14 cellular contexts compared by ENCODE assay signal in genomic region chr1:219172821-219173220, GRCh38. TPM values are rescaled to one million over a fixed set of nuclear protein-coding genes. Genes with fewer than 3 reads are reported as not detected.
DNase-seq lines count a peak whose midpoint lies in the region; ATAC-seq and TF ChIP-seq lines count a peak whose summit lies in the region.
"Had no signal": no experiment of that assay in that cellular context is flagged by ENCODE, and none has a peak within 500 bp of the region (broad histone marks: within the 10 kb centered on the region; RNA-seq: fewer than 3 reads in every experiment).

No MANE protein-coding gene starts in this region.

- H3K4me3 Mint-ChIP-seq in activated naive CD4-positive, alpha-beta T cell treated with anti-CD3 and anti-CD28 coated beads, Interleukin-2, amount 10 ng/mL, durations not matched to agents 7 days and 5 days = peak overlapping the region; percentile 13
- H3K4me3 Mint-ChIP-seq in T-cell (peak overlapping the region; percentile 90 to 97 (median 94)), type B pancreatic cell (peak overlapping the region; percentile 96)

- no peaks in the 10 kb centered on the region for H3K4me1 ChIP-seq in mesenchymal stem cell (ENCODE audit: control insufficient read depth, insufficient read depth, low read depth, low read length)

- no peak overlapping the region for H3K4me2 ChIP-seq in mesenchymal stem cell (ENCODE audit: low read length, poor library complexity, severe bottlenecking)

- no peak overlapping the region for H2BK15ac ChIP-seq in mesenchymal stem cell (ENCODE audit: low read depth, poor library complexity, severe bottlenecking)

- H3K23ac ChIP-seq in mesenchymal stem cell (ENCODE audit: low read length in 2 of 2) = no peak overlapping the region

- peak overlapping the region; percentile 96 for H3K27ac Mint-ChIP-seq in activated naive CD4-positive, alpha-beta T cell treated with anti-CD3 and anti-CD28 coated beads, Interleukin-2, amount 10 ng/mL, durations not matched to agents 7 days and 5 days
- H3K27ac Mint-ChIP-seq in T-cell (peak overlapping the region; percentile 92 to 94), type B pancreatic cell (no peak overlapping the region)

- peak overlapping the region; percentile 94 for H3K9ac ChIP-seq in mesenchymal stem cell (ENCODE audit: low read length)

- no peaks in the 10 kb centered on the region for H3K9me3 ChIP-seq in mesenchymal stem cell (ENCODE audit: control insufficient read depth, low read length)
- H3K9me3 ChIP-seq: heart left ventricle, thyroid gland had no signal

- no peak for TF ChIP-seq CTCF in type B pancreatic cell (conservative IDR thresholded peaks at IDR 0.05)

- peaks cover 5% of the 10 kb centered on the region for H3K79me1 ChIP-seq in mesenchymal stem cell (replicated peaks; ENCODE audit: low read length, poor library complexity, severe bottlenecking)

- no peak overlapping the region for H3K4ac ChIP-seq in mesenchymal stem cell (ENCODE audit: low read depth in 1 of 2, low read length in 2 of 2)

- WGBS in mesenchymal stem cell = 94% methylated on average over 2 of the region's 2 CpGs

- no peak overlapping the region for H2BK5ac ChIP-seq in mesenchymal stem cell (ENCODE audit: low read depth, low read length, poor library complexity, severe bottlenecking)

- no peak for DNase-seq in activated naive CD4-positive, alpha-beta T cell treated with anti-CD3 and anti-CD28 coated beads, Interleukin-2, amount 10 ng/mL, durations not matched to agents 7 days and 5 days
- no peak for DNase-seq in activated naive CD4-positive, alpha-beta T cell treated with anti-CD3 and anti-CD28 coated beads, Interleukin-2, amount 50 U/mL, for 16 hours
- DNase-seq in T-cell (no peak), mesenchymal stem cell (no peak), type B pancreatic cell (ENCODE audit: extremely low spot score, unreplicated experiment) (no peak), NCI-H2107 treated with DMSO at 0.1 percent for 48 hours (lab: John Stamatoyannopoulos, UW; ENCODE audit: unreplicated experiment) (no peak), NCI-H2227 treated with DMSO at 0.1 percent for 48 hours (lab: John Stamatoyannopoulos, UW) (no peak)
- DNase-seq: activated CD4-positive, alpha-beta T cell treated with anti-CD3 and anti-CD28 coated beads, Interleukin-2, amount 10 ng/mL, durations not matched to agents 24 days and 14 days; amniotic stem cell; effector memory CD4-positive, alpha-beta T cell; heart left ventricle; retina; thyroid gland had no signal

- H4K91ac ChIP-seq in mesenchymal stem cell (ENCODE audit: low read length) = no peak overlapping the region

- no peak overlapping the region for H2BK12ac ChIP-seq in mesenchymal stem cell (ENCODE audit: low read length in 2 of 2)

- no peaks in the 10 kb centered on the region for H3K27me3 ChIP-seq in mesenchymal stem cell (ENCODE audit: control insufficient read depth in 1 of 2, insufficient read depth in 1 of 2, low read length in 2 of 2)
- H3K27me3 ChIP-seq: heart left ventricle, thyroid gland had no signal

- peak overlapping the region in 1 of 2 experiments; percentile 81 for H3K4me3 ChIP-seq in mesenchymal stem cell (ENCODE audit: insufficient read depth in 1 of 2, low read depth in 1 of 2, low read length in 2 of 2)

- POLR2A ChIA-PET in T-cell (lab: Charles Lee) = no interaction called here

- H3K14ac ChIP-seq in mesenchymal stem cell (ENCODE audit: low read length in 2 of 2) = no peak overlapping the region

- H3K18ac ChIP-seq in mesenchymal stem cell (ENCODE audit: low read depth in 1 of 2, low read length in 2 of 2) = no peak overlapping the region

- H3K36me3 ChIP-seq in mesenchymal stem cell (ENCODE audit: control insufficient read depth in 1 of 2, insufficient read depth in 2 of 2, low read depth in 1 of 2, low read length in 2 of 2) = peaks cover 0 to 17% of the 10 kb centered on the region in 2 experiments
- H3K36me3 ChIP-seq: heart left ventricle, thyroid gland had no signal

- H3K4me1 Mint-ChIP-seq in activated naive CD4-positive, alpha-beta T cell treated with anti-CD3 and anti-CD28 coated beads, Interleukin-2, amount 10 ng/mL, durations not matched to agents 7 days and 5 days = peaks cover 35% of the 10 kb centered on the region
- H3K4me1 Mint-ChIP-seq in T-cell = peaks cover 34 to 51% (median 50%) of the 10 kb centered on the region in 3 donors
- peaks cover 28% of the 10 kb centered on the region for H3K4me1 Mint-ChIP-seq in type B pancreatic cell (ENCODE audit: unreplicated experiment)

- ATAC-seq in T-cell (replicated peaks in 1 of 4) (no peak), HG02884 (IDR thresholded peaks at IDR 0.05; ENCODE audit: unreplicated experiment) (no peak)

- no peak overlapping the region for H3K27ac ChIP-seq in mesenchymal stem cell (ENCODE audit: low read length, poor library complexity, severe bottlenecking)

- H2BK120ac ChIP-seq in mesenchymal stem cell (ENCODE audit: low read depth, low read length) = no peak overlapping the region

- no peak overlapping the region for H2AFZ ChIP-seq in mesenchymal stem cell (ENCODE audit: low read depth, low read length)

- CTCF ChIA-PET in activated naive CD4-positive, alpha-beta T cell treated with anti-CD3 and anti-CD28 coated beads, Interleukin-2, amount 10 ng/mL, durations not matched to agents 7 days and 5 days (lab: Charles Lee) = no interaction called here
- CTCF ChIA-PET in T-cell (lab: Charles Lee) = no interaction called here

- peaks cover 4% of the 10 kb centered on the region for H3K9me3 Mint-ChIP-seq in activated naive CD4-positive, alpha-beta T cell treated with anti-CD3 and anti-CD28 coated beads, Interleukin-2, amount 10 ng/mL, durations not matched to agents 7 days and 5 days
- H3K9me3 Mint-ChIP-seq in T-cell (no peaks in the 10 kb centered on the region), type B pancreatic cell (no peaks in the 10 kb centered on the region)
- H3K9me3 Mint-ChIP-seq: activated CD4-positive, alpha-beta T cell treated with anti-CD3 and anti-CD28 coated beads, Interleukin-2, amount 10 ng/mL, durations not matched to agents 24 days and 14 days had no signal

- no peaks in the 10 kb centered on the region for H3K27me3 Mint-ChIP-seq in activated naive CD4-positive, alpha-beta T cell treated with anti-CD3 and anti-CD28 coated beads, Interleukin-2, amount 10 ng/mL, durations not matched to agents 7 days and 5 days
- H3K27me3 Mint-ChIP-seq in T-cell = no peaks in the 10 kb centered on the region
- H3K27me3 Mint-ChIP-seq in type B pancreatic cell = no peaks in the 10 kb centered on the region
- H3K27me3 Mint-ChIP-seq: activated CD4-positive, alpha-beta T cell treated with anti-CD3 and anti-CD28 coated beads, Interleukin-2, amount 10 ng/mL, durations not matched to agents 24 days and 14 days had no signal

- H2AK5ac ChIP-seq in mesenchymal stem cell (ENCODE audit: low read length, severe bottlenecking) = no peak overlapping the region

- peaks cover 10% of the 10 kb centered on the region for H3K36me3 Mint-ChIP-seq in activated naive CD4-positive, alpha-beta T cell treated with anti-CD3 and anti-CD28 coated beads, Interleukin-2, amount 10 ng/mL, durations not matched to agents 7 days and 5 days
- H3K36me3 Mint-ChIP-seq in T-cell = peaks cover 4% of the 10 kb centered on the region
- peaks cover 2% of the 10 kb centered on the region for H3K36me3 Mint-ChIP-seq in type B pancreatic cell

- no peak overlapping the region for H4K8ac ChIP-seq in mesenchymal stem cell (ENCODE audit: low read length)

RNA-seq across cellular contexts. Expression of gene LYPLAL1, which starts 0.9 kb away (rescaled TPM):
- 10 to 100 TPM; 14.2 to 19.4 (median 18.3) TPM for total RNA-seq in T-cell
- polyA plus RNA-seq in mesenchymal stem cell (2013, experiment 1 of 2) = 15.9 TPM
- 18.2 TPM for polyA plus RNA-seq in mesenchymal stem cell (2013, experiment 2 of 2)
- total RNA-seq in type B pancreatic cell (ENCODE audit: low replicate concordance) = 25.7 and 29.7 TPM in 2 replicates

Comparison
In these comparisons a context has a peak if more than half of its experiments do, and no peak if none do; other contexts are left out.
1. H3K4me3 Mint-ChIP-seq: peak in every context shown above with its lines; median percentile 96 in type B pancreatic cell; 94 in T-cell; 13 in activated naive CD4-positive, alpha-beta T cell treated with anti-CD3 and anti-CD28 coated beads, Interleukin-2, amount 10 ng/mL, durations not matched to agents 7 days and 5 days.